39 cellular contexts compared by ENCODE assay signal in the genomic region with DNA sequence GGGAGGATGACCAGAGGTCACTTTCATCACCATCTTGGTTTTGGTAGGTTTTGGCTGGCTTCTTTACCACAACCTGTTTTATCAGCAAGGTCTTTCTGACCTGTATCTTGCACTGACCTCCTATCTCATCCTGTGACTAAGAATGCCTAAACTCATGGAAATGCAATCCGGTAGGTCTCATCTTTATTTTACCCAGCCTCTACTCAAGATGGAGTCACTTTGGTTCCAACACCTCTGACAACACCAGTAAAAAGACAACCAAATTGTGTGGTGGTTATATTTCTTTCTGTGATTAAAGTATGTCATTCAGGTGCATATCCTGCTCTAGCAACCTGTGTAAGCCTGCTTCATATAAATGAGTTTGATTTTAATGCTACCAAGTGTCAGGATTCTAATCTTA.
"Had no signal": no experiment of that assay in that cellular context is flagged by ENCODE, and none has a peak within 500 bp of the region (broad histone marks: within the 10 kb centered on the region; RNA-seq: fewer than 3 reads in every experiment).

No MANE protein-coding gene starts in this region.

- H3K4me1 ChIP-seq: adrenal gland, ascending aorta, body of pancreas, breast epithelium had no signal

- H3K4me3 Mint-ChIP-seq: activated naive CD4-positive, alpha-beta T cell treated with anti-CD3 and anti-CD28 coated beads for 36 hours; activated naive CD4-positive, alpha-beta T cell treated with anti-CD3 and anti-CD28 coated beads, Interleukin-2, amount 10 ng/mL, durations not matched to agents 7 days and 5 days; activated naive CD4-positive, alpha-beta T cell treated with anti-CD3 and anti-CD28 coated beads, Interleukin-2, amount 50 U/mL, for 24 hours; activated naive CD8-positive, alpha-beta T cell; activated naive CD8-positive, alpha-beta T cell treated with anti-CD3 and anti-CD28 coated beads for 36 hours; activated naive CD8-positive, alpha-beta T cell treated with anti-CD3 and anti-CD28 coated beads, Interleukin-2, amount 10 ng/mL, durations not matched to agents 7 days and 5 days; activated naive CD8-positive, alpha-beta T cell treated with anti-CD3 and anti-CD28 coated beads, Interleukin-2, amount 50 U/mL, for 24 hours; activated T-cell treated with anti-CD3 and anti-CD28 coated beads, Interleukin-2, amount 50 U/mL, for 24 hours; activated T-cell treated with anti-CD3 and anti-CD28 coated beads, Interleukin-2, amount 50 U/mL, for 4 hours; activated T-cell treated with anti-CD3 and anti-CD28 coated beads, Interleukin-2, amount 50 U/mL, for 72 hours; activated T-helper 17 cell treated with anti-CD3 and anti-CD28 coated beads, Interleukin-2, amount 50 U/mL, for 72 hours; brain; central memory CD8-positive, alpha-beta T cell had no signal

- H3K9me3 Mint-ChIP-seq: activated naive CD8-positive, alpha-beta T cell treated with anti-CD3 and anti-CD28 coated beads for 36 hours; activated naive CD8-positive, alpha-beta T cell treated with anti-CD3 and anti-CD28 coated beads, Interleukin-2, amount 10 ng/mL, durations not matched to agents 7 days and 5 days; brain; central memory CD8-positive, alpha-beta T cell had no signal

- H3K27ac ChIP-seq: adrenal gland, ascending aorta, body of pancreas, brain microvascular endothelial cell, breast epithelium, cardiac muscle cell had no signal

- H3K36me3 Mint-ChIP-seq: activated naive CD4-positive, alpha-beta T cell treated with anti-CD3 and anti-CD28 coated beads, Interleukin-2, amount 10 ng/mL, durations not matched to agents 7 days and 5 days; activated naive CD4-positive, alpha-beta T cell treated with anti-CD3 and anti-CD28 coated beads, Interleukin-2, amount 50 U/mL, for 24 hours; activated naive CD4-positive, alpha-beta T cell treated with anti-CD3 and anti-CD28 coated beads, Interleukin-2, amount 50 U/mL, for 72 hours; activated naive CD8-positive, alpha-beta T cell; activated naive CD8-positive, alpha-beta T cell treated with anti-CD3 and anti-CD28 coated beads for 36 hours; activated naive CD8-positive, alpha-beta T cell treated with anti-CD3 and anti-CD28 coated beads, Interleukin-2, amount 10 ng/mL, durations not matched to agents 7 days and 5 days; brain had no signal

- H3K27ac Mint-ChIP-seq: activated naive CD4-positive, alpha-beta T cell treated with anti-CD3 and anti-CD28 coated beads for 36 hours; activated naive CD4-positive, alpha-beta T cell treated with anti-CD3 and anti-CD28 coated beads, Interleukin-2, amount 10 ng/mL, durations not matched to agents 7 days and 5 days; activated naive CD4-positive, alpha-beta T cell treated with anti-CD3 and anti-CD28 coated beads, Interleukin-2, amount 50 U/mL, for 24 hours; activated naive CD4-positive, alpha-beta T cell treated with anti-CD3 and anti-CD28 coated beads, Interleukin-2, amount 50 U/mL, for 72 hours; activated naive CD8-positive, alpha-beta T cell; activated naive CD8-positive, alpha-beta T cell treated with anti-CD3 and anti-CD28 coated beads for 36 hours; activated naive CD8-positive, alpha-beta T cell treated with anti-CD3 and anti-CD28 coated beads, Interleukin-2, amount 10 ng/mL, durations not matched to agents 7 days and 5 days; activated naive CD8-positive, alpha-beta T cell treated with anti-CD3 and anti-CD28 coated beads, Interleukin-2, amount 50 U/mL, for 24 hours; activated T-cell treated with anti-CD3 and anti-CD28 coated beads, Interleukin-2, amount 50 U/mL, for 24 hours; activated T-cell treated with anti-CD3 and anti-CD28 coated beads, Interleukin-2, amount 50 U/mL, for 72 hours; activated T-helper 17 cell treated with anti-CD3 and anti-CD28 coated beads, Interleukin-2, amount 50 U/mL, for 72 hours; activated T-helper 2 cell treated with anti-CD3 and anti-CD28 coated beads, Interferon-gamma antibody, Interleukin-2, Interleukin-4, amounts not matched to agents 10 μg/mL and 5 μg/mL and 100 μg/mL, durations not matched to agents 14 hours and 24 hours and 36 hours; brain had no signal

- H3K4me3 ChIP-seq: adrenal gland, ascending aorta, body of pancreas, breast epithelium, cardiac muscle cell had no signal

- H3K9me3 ChIP-seq: adrenal gland, ascending aorta, body of pancreas, breast epithelium had no signal

- FAIRE-seq: astrocyte, bronchial epithelial cell had no signal

- H3K27me3 ChIP-seq: adrenal gland, ascending aorta, body of pancreas, brain microvascular endothelial cell, breast epithelium, cardiac muscle cell had no signal

- H3K36me3 ChIP-seq: adrenal gland, ascending aorta, brain microvascular endothelial cell, breast epithelium, cardiac muscle cell had no signal

- H3K4me1 Mint-ChIP-seq: activated naive CD4-positive, alpha-beta T cell treated with anti-CD3 and anti-CD28 coated beads, Interleukin-2, amount 10 ng/mL, durations not matched to agents 7 days and 5 days; activated naive CD4-positive, alpha-beta T cell treated with anti-CD3 and anti-CD28 coated beads, Interleukin-2, amount 50 U/mL, for 24 hours; activated naive CD8-positive, alpha-beta T cell treated with anti-CD3 and anti-CD28 coated beads for 36 hours; activated naive CD8-positive, alpha-beta T cell treated with anti-CD3 and anti-CD28 coated beads, Interleukin-2, amount 10 ng/mL, durations not matched to agents 7 days and 5 days; activated naive CD8-positive, alpha-beta T cell treated with anti-CD3 and anti-CD28 coated beads, Interleukin-2, amount 50 U/mL, for 24 hours; activated T-helper 17 cell treated with anti-CD3 and anti-CD28 coated beads, Interleukin-2, amount 50 U/mL, for 72 hours; brain; central memory CD8-positive, alpha-beta T cell had no signal

- DNase-seq: activated effector memory CD4-positive, alpha-beta T cell treated with anti-CD3 and anti-CD28 coated beads, Interleukin-2, amount 50 U/mL, for 16 hours; activated effector memory CD4-positive, alpha-beta T cell treated with Interleukin-2 at 50 U/mL for 16 hours; activated gamma-delta T cell; activated gamma-delta T cell treated with Interleukin-2 at 50 U/mL for 16 hours; activated naive CD4-positive, alpha-beta T cell; activated naive CD4-positive, alpha-beta T cell treated with anti-CD3 and anti-CD28 coated beads for 36 hours; activated naive CD4-positive, alpha-beta T cell treated with anti-CD3 and anti-CD28 coated beads, Interleukin-2, amount 10 ng/mL, durations not matched to agents 7 days and 5 days; activated naive CD4-positive, alpha-beta T cell treated with anti-CD3 and anti-CD28 coated beads, Interleukin-2, amount 50 U/mL, for 16 hours; activated naive CD4-positive, alpha-beta T cell treated with Interleukin-2 at 50 U/mL for 16 hours; activated naive CD8-positive, alpha-beta T cell treated with anti-CD3 and anti-CD28 coated beads for 36 hours; activated naive CD8-positive, alpha-beta T cell treated with anti-CD3 and anti-CD28 coated beads, Interleukin-2, amount 10 ng/mL, durations not matched to agents 7 days and 5 days; activated naive CD8-positive, alpha-beta T cell treated with anti-CD3 and anti-CD28 coated beads, Interleukin-2, amount 50 U/mL, for 24 hours; activated T-cell treated with anti-CD3 and anti-CD28 coated beads, Interleukin-2, amount 50 U/mL, for 1 hour; activated T-cell treated with anti-CD3 and anti-CD28 coated beads, Interleukin-2, amount 50 U/mL, for 24 hours; activated T-cell treated with anti-CD3 and anti-CD28 coated beads, Interleukin-2, amount 50 U/mL, for 4 hours; activated T-cell treated with anti-CD3 and anti-CD28 coated beads, Interleukin-2, amount 50 U/mL, for 48 hours; activated T-cell treated with anti-CD3 and anti-CD28 coated beads, Interleukin-2, amount 50 U/mL, for 72 hours; adrenal gland; amniotic stem cell; amygdala; anterior cingulate cortex; aorta; body of pancreas; brain microvascular endothelial cell; caudate nucleus; central memory CD4-positive, alpha-beta T cell; cerebellar nuclear complex had no signal

- H3K27me3 Mint-ChIP-seq: activated naive CD4-positive, alpha-beta T cell treated with anti-CD3 and anti-CD28 coated beads, Interleukin-2, amount 10 ng/mL, durations not matched to agents 7 days and 5 days; activated naive CD4-positive, alpha-beta T cell treated with anti-CD3 and anti-CD28 coated beads, Interleukin-2, amount 50 U/mL, for 24 hours; activated naive CD8-positive, alpha-beta T cell; activated naive CD8-positive, alpha-beta T cell treated with anti-CD3 and anti-CD28 coated beads for 36 hours; activated naive CD8-positive, alpha-beta T cell treated with anti-CD3 and anti-CD28 coated beads, Interleukin-2, amount 10 ng/mL, durations not matched to agents 7 days and 5 days; activated naive CD8-positive, alpha-beta T cell treated with anti-CD3 and anti-CD28 coated beads, Interleukin-2, amount 50 U/mL, for 24 hours; activated T-cell treated with anti-CD3 and anti-CD28 coated beads, Interleukin-2, amount 50 U/mL, for 24 hours; activated T-helper 17 cell treated with anti-CD3 and anti-CD28 coated beads, Interleukin-2, amount 50 U/mL, for 72 hours; central memory CD8-positive, alpha-beta T cell had no signal

- ATAC-seq: activated naive CD4-positive, alpha-beta T cell treated with anti-CD3 and anti-CD28 coated beads, Interleukin-2, amount 50 U/mL, for 72 hours; activated naive CD8-positive, alpha-beta T cell treated with anti-CD3 and anti-CD28 coated beads, Interleukin-2, amount 50 U/mL, for 24 hours; activated T-cell treated with anti-CD3 and anti-CD28 coated beads, Interleukin-2, amount 50 U/mL, for 4 hours; activated T-cell treated with anti-CD3 and anti-CD28 coated beads, Interleukin-2, amount 50 U/mL, for 72 hours; activated T-helper 17 cell treated with anti-CD3 and anti-CD28 coated beads, Interleukin-2, amount 50 U/mL, for 72 hours; body of pancreas had no signal
